Comparison of ENCODE assay signal across 15 cellular contexts in genomic region chr2:188969236-188970032, GRCh38. TPM values are rescaled to one million over a fixed set of nuclear protein-coding genes. Genes with fewer than 3 reads are reported as not detected.
DNase-seq lines count a peak whose midpoint lies in the region; ATAC-seq, FAIRE-seq and TF ChIP-seq lines count a peak whose summit lies in the region.
"Had no signal": no experiment of that assay in that cellular context is flagged by ENCODE, and none has a peak within 500 bp of the region (broad histone marks: within the 10 kb centered on the region; RNA-seq: fewer than 3 reads in every experiment).

No MANE protein-coding gene starts in this region.

- H3K56ac ChIP-seq in H9 (ENCODE audit: insufficient read length, low read depth, low read length), result no peak overlapping the region

- H3K4me3 Mint-ChIP-seq in H9, result no peak overlapping the region
- H3K4me3 Mint-ChIP-seq: CD8-positive, alpha-beta memory T cell; central memory CD8-positive, alpha-beta T cell had no signal

- peak; percentile 76 for DNase-seq in EL
- DNase-seq in RCC 7860 (ENCODE audit: low spot score), result peak; percentile 19
- peak; percentile 62 for DNase-seq in fibroblast of the conjunctiva (ENCODE audit: low read depth)
- DNase-seq in sciatic nerve (ENCODE audit: low spot score), result no peak
- DNase-seq in NCI-H446 treated with DMSO at 0.1 percent for 48 hours (lab: John Stamatoyannopoulos, UW), result no peak
- no peak for DNase-seq in H9
- DNase-seq in MG63, result no peak
- DNase-seq: activated CD4-positive, CD25-positive, alpha-beta regulatory T cell treated with anti-CD3 and anti-CD28 coated beads, Interleukin-2, amount 50 U/mL, for 72 hours; CD8-positive, alpha-beta memory T cell; NCI-H510A treated with DMSO at 0.1 percent for 48 hours; SIG-M5 had no signal

- no peak overlapping the region for H3K27ac Mint-ChIP-seq in H9
- H3K27ac Mint-ChIP-seq: activated T-helper 2 cell treated with anti-CD3 and anti-CD28 coated beads, Interferon-gamma antibody, Interleukin-2, Interleukin-4, amounts not matched to agents 10 μg/mL and 5 μg/mL and 100 μg/mL, durations not matched to agents 14 hours and 24 hours and 36 hours; CD8-positive, alpha-beta memory T cell had no signal

- no peak for TF ChIP-seq CTCF in H9 (conservative IDR thresholded peaks at IDR 0.05)

- no peak overlapping the region for H3K4me3 ChIP-seq in MG63

- H4K20me1 ChIP-seq in H9 (ENCODE audit: control insufficient read depth, insufficient read depth, insufficient read length), result no peaks in the 10 kb centered on the region

- no peak overlapping the region for H3K4me2 ChIP-seq in H9 (ENCODE audit: insufficient read depth, insufficient read length, low read length)

- H3K36me3 ChIP-seq in MG63, result no peaks in the 10 kb centered on the region

- no peaks in the 10 kb centered on the region for H3K4me1 ChIP-seq in H9 (ENCODE audit: insufficient read depth, low read length)

- no peak overlapping the region for H4K8ac ChIP-seq in H9 (replicated peaks; ENCODE audit: insufficient read length, low read depth, low read length)

- H2BK20ac ChIP-seq in H9 (ENCODE audit: low read depth, low read length, poor library complexity, severe bottlenecking), result no peak overlapping the region

- no peak overlapping the region for H2BK120ac ChIP-seq in H9 (ENCODE audit: low read depth, low read length, poor library complexity, severe bottlenecking)

- H3K27me3 ChIP-seq in H9 (ENCODE audit: insufficient read depth, low read length) (no peaks in the 10 kb centered on the region), MG63 (no peaks in the 10 kb centered on the region)

- no peak overlapping the region for H3K14ac ChIP-seq in H9 (ENCODE audit: insufficient read depth, low read length)

- no peak overlapping the region for H3K18ac ChIP-seq in H9 (ENCODE audit: insufficient read length, low read depth, low read length)

- no peak overlapping the region for H2BK15ac ChIP-seq in H9 (ENCODE audit: low read depth, low read length)

- no peaks in the 10 kb centered on the region for H3K79me1 ChIP-seq in H9 (ENCODE audit: insufficient read depth, low read depth, low read length, poor library complexity, severe bottlenecking)

- H3K23ac ChIP-seq in H9 (ENCODE audit: insufficient read length, low read depth, low read length), result no peak overlapping the region

- H2BK5ac ChIP-seq in H9 (ENCODE audit: insufficient read length, low read length), result no peak overlapping the region

- no peak overlapping the region for H3K4ac ChIP-seq in H9 (ENCODE audit: low read depth, low read length)

- peak; percentile 54 for FAIRE-seq in RCC 7860 (lab: Jason Lieb, UNC)
- FAIRE-seq: urothelium cell line had no signal

- no peak overlapping the region for H2BK12ac ChIP-seq in H9 (ENCODE audit: insufficient read length, low read depth, low read length)

- intact Hi-C loops in sciatic nerve (cut with DNase I), result no loop called here

- H3K9me3 ChIP-seq in H9 (ENCODE audit: control insufficient read depth, low read depth, low read length) (no peaks in the 10 kb centered on the region), MG63 (no peaks in the 10 kb centered on the region)

- no peaks in the 10 kb centered on the region for H3K79me2 ChIP-seq in H9 (ENCODE audit: insufficient read depth, low read length)

- no CpG with 5 or more reads among the region's 5 CpGs for WGBS in H9 (ENCODE audit: extremely low coverage, insufficient read length, low lambda C conversion rate)

- no peak overlapping the region for H2AK5ac ChIP-seq in H9 (ENCODE audit: insufficient read length, low read length)

- no peak overlapping the region for H4K5ac ChIP-seq in H9 (ENCODE audit: insufficient read length, low read depth, low read length)

- no peaks in the 10 kb centered on the region for H3K23me2 ChIP-seq in H9 (ENCODE audit: insufficient read length, low read depth, low read length, poor library complexity, severe bottlenecking)

- no peak overlapping the region for H3K9ac ChIP-seq in H9 (ENCODE audit: extremely low read depth, insufficient read length, low read length)

- H3K9me3 Mint-ChIP-seq in H9, result no peaks in the 10 kb centered on the region
- H3K9me3 Mint-ChIP-seq: activated T-helper 2 cell treated with anti-CD3 and anti-CD28 coated beads, Interferon-gamma antibody, Interleukin-2, Interleukin-4, amounts not matched to agents 10 μg/mL and 5 μg/mL and 100 μg/mL, durations not matched to agents 14 hours and 24 hours and 36 hours; central memory CD8-positive, alpha-beta T cell had no signal

- peak; percentile 38 for ATAC-seq in sciatic nerve
- no peak for ATAC-seq in HG03565 (IDR thresholded peaks at IDR 0.05; ENCODE audit: unreplicated experiment)

- no peaks in the 10 kb centered on the region for H3K27me3 Mint-ChIP-seq in H9 (ENCODE audit: low read depth)
- H3K27me3 Mint-ChIP-seq: central memory CD8-positive, alpha-beta T cell had no signal

- H3K27ac ChIP-seq in H9 (ENCODE audit: insufficient read length, low read depth, low read length), result no peak overlapping the region

- H2AFZ ChIP-seq in H9 (ENCODE audit: low read length), result no peak overlapping the region

- no peaks in the 10 kb centered on the region for H3K36me3 Mint-ChIP-seq in H9 (ENCODE audit: insufficient read depth in 1 of 3, low read depth in 3 of 3)
- H3K36me3 Mint-ChIP-seq: CD8-positive, alpha-beta memory T cell had no signal

- no peak overlapping the region for H3T11ph ChIP-seq in H9 (ENCODE audit: low read length)

- H4K91ac ChIP-seq in H9 (ENCODE audit: insufficient read length, low read depth, low read length), result no peak overlapping the region

- no peaks in the 10 kb centered on the region for H3K4me1 Mint-ChIP-seq in H9
- H3K4me1 Mint-ChIP-seq: CD8-positive, alpha-beta memory T cell; central memory CD8-positive, alpha-beta T cell had no signal

RNA-seq across cellular contexts. Expression of gene COL3A1, which starts 4.7 kb away (rescaled TPM):
- total RNA-seq in sciatic nerve (191 TPM), H9 (2021) (not detected in 2 replicates)
- total RNA-seq in MG63 (2014; rRNA removed; shearing (Covaris generic); ENCODE audit: low replicate concordance), result 104 and 106 TPM in 2 replicates

Comparison
In these comparisons a context has a peak if more than half of its experiments do, and no peak if none do; other contexts are left out.
1. DNase-seq: peak in EL (single experiment), RCC 7860 (single experiment) and fibroblast of the conjunctiva (single experiment); none in sciatic nerve (single experiment), NCI-H446 treated with DMSO at 0.1 percent for 48 hours (single experiment), H9 (single experiment) and MG63 (single experiment).
2. RNA of gene COL3A1, which starts 4.7 kb away (total RNA-seq): 191 TPM in sciatic nerve (single experiment) and 104 to 106 TPM in MG63; not detected in H9; every median in the first group is over 100 times any median in the second.